1 cellular context compared by ENCODE assay signal in the genomic region with DNA sequence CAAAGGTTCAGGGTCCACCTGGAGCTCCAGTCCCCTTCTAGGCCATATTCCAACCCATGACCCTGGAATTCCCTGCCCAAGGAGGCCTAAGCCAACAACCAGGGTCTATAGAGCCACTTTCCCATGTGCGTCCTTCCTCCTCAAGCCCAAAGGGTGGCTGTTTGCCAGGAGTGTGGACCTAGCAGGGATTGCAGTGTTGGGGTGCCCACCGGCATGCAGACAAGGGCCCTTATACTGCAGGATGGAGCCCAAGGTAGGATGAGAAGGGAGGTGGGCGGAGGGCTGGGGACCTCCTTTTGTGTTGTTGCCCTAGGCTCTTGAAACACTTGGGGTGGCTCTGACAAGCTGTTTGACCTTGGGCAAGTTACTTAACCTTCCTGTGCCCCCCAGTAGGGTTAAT.
TF ChIP-seq lines count a peak whose summit lies in the region.

No MANE protein-coding gene starts in this region.

TF ChIP-seq in GM23338, 12 proteins besides CTCF, POLR2A, EP300 and RAD21:
- TF ChIP-seq, protein P1, sequence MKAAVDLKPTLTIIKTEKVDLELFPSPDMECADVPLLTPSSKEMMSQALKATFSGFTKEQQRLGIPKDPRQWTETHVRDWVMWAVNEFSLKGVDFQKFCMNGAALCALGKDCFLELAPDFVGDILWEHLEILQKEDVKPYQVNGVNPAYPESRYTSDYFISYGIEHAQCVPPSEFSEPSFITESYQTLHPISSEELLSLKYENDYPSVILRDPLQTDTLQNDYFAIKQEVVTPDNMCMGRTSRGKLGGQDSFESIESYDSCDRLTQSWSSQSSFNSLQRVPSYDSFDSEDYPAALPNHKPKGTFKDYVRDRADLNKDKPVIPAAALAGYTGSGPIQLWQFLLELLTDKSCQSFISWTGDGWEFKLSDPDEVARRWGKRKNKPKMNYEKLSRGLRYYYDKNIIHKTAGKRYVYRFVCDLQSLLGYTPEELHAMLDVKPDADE (IDR thresholded peaks at IDR 0.05) = no peak
- no peak for TF ChIP-seq EZH2phosphoT487 (IDR thresholded peaks at IDR 0.05; ENCODE audit: unreplicated experiment)
- TF ChIP-seq NANOG (IDR thresholded peaks at IDR 0.05; ENCODE audit: borderline replicate concordance) = no peak
- TF ChIP-seq, protein P2, sequence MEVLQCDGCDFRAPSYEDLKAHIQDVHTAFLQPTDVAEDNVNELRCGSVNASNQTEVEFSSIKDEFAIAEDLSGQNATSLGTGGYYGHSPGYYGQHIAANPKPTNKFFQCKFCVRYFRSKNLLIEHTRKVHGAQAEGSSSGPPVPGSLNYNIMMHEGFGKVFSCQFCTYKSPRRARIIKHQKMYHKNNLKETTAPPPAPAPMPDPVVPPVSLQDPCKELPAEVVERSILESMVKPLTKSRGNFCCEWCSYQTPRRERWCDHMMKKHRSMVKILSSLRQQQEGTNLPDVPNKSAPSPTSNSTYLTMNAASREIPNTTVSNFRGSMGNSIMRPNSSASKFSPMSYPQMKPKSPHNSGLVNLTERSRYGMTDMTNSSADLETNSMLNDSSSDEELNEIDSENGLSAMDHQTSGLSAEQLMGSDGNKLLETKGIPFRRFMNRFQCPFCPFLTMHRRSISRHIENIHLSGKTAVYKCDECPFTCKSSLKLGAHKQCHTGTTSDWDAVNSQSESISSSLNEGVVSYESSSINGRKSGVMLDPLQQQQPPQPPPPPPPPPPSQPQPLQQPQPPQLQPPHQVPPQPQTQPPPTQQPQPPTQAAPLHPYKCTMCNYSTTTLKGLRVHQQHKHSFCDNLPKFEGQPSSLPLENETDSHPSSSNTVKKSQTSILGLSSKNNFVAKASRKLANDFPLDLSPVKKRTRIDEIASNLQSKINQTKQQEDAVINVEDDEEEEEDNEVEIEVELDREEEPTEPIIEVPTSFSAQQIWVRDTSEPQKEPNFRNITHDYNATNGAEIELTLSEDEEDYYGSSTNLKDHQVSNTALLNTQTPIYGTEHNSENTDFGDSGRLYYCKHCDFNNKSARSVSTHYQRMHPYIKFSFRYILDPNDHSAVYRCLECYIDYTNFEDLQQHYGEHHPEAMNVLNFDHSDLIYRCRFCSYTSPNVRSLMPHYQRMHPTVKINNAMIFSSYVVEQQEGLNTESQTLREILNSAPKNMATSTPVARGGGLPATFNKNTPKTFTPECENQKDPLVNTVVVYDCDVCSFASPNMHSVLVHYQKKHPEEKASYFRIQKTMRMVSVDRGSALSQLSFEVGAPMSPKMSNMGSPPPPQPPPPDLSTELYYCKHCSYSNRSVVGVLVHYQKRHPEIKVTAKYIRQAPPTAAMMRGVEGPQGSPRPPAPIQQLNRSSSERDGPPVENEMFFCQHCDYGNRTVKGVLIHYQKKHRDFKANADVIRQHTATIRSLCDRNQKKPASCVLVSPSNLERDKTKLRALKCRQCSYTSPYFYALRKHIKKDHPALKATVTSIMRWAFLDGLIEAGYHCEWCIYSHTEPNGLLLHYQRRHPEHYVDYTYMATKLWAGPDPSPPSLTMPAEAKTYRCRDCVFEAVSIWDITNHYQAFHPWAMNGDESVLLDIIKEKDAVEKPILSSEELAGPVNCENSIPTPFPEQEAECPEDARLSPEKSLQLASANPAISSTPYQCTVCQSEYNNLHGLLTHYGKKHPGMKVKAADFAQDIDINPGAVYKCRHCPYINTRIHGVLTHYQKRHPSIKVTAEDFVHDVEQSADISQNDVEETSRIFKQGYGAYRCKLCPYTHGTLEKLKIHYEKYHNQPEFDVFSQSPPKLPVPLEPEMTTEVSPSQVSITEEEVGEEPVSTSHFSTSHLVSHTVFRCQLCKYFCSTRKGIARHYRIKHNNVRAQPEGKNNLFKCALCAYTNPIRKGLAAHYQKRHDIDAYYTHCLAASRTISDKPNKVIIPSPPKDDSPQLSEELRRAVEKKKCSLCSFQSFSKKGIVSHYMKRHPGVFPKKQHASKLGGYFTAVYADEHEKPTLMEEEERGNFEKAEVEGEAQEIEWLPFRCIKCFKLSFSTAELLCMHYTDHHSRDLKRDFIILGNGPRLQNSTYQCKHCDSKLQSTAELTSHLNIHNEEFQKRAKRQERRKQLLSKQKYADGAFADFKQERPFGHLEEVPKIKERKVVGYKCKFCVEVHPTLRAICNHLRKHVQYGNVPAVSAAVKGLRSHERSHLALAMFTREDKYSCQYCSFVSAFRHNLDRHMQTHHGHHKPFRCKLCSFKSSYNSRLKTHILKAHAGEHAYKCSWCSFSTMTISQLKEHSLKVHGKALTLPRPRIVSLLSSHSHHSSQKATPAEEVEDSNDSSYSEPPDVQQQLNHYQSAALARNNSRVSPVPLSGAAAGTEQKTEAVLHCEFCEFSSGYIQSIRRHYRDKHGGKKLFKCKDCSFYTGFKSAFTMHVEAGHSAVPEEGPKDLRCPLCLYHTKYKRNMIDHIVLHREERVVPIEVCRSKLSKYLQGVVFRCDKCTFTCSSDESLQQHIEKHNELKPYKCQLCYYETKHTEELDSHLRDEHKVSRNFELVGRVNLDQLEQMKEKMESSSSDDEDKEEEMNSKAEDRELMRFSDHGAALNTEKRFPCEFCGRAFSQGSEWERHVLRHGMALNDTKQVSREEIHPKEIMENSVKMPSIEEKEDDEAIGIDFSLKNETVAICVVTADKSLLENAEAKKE (CRISPR knock-in tag; IDR thresholded peaks at IDR 0.05) = no peak
- TF ChIP-seq CREB1 (CRISPR knock-in tag; IDR thresholded peaks at IDR 0.05; ENCODE audit: low read depth) = no peak
- no peak for TF ChIP-seq EZH2 (IDR thresholded peaks at IDR 0.05; ENCODE audit: low read depth, unreplicated experiment)
- no peak for TF ChIP-seq JUNB (IDR thresholded peaks at IDR 0.05; ENCODE audit: unreplicated experiment)
- TF ChIP-seq, protein P3, sequence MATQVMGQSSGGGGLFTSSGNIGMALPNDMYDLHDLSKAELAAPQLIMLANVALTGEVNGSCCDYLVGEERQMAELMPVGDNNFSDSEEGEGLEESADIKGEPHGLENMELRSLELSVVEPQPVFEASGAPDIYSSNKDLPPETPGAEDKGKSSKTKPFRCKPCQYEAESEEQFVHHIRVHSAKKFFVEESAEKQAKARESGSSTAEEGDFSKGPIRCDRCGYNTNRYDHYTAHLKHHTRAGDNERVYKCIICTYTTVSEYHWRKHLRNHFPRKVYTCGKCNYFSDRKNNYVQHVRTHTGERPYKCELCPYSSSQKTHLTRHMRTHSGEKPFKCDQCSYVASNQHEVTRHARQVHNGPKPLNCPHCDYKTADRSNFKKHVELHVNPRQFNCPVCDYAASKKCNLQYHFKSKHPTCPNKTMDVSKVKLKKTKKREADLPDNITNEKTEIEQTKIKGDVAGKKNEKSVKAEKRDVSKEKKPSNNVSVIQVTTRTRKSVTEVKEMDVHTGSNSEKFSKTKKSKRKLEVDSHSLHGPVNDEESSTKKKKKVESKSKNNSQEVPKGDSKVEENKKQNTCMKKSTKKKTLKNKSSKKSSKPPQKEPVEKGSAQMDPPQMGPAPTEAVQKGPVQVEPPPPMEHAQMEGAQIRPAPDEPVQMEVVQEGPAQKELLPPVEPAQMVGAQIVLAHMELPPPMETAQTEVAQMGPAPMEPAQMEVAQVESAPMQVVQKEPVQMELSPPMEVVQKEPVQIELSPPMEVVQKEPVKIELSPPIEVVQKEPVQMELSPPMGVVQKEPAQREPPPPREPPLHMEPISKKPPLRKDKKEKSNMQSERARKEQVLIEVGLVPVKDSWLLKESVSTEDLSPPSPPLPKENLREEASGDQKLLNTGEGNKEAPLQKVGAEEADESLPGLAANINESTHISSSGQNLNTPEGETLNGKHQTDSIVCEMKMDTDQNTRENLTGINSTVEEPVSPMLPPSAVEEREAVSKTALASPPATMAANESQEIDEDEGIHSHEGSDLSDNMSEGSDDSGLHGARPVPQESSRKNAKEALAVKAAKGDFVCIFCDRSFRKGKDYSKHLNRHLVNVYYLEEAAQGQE (IDR thresholded peaks at IDR 0.05; ENCODE audit: unreplicated experiment) = no peak
- TF ChIP-seq STAT1 (IDR thresholded peaks at IDR 0.05; ENCODE audit: unreplicated experiment) = no peak
- no peak for TF ChIP-seq ZNF331 (CRISPR knock-in tag; IDR thresholded peaks at IDR 0.05; ENCODE audit: low read depth)
- TF ChIP-seq POLR2AphosphoS5 (IDR thresholded peaks at IDR 0.05; ENCODE audit: low read depth) = no peak
- no peak for TF ChIP-seq ZNF114 (CRISPR knock-in tag; IDR thresholded peaks at IDR 0.05)
